25 cellular contexts compared by ENCODE assay signal in genomic region chr14:67495827-67496226, GRCh38.
"Had no signal": no experiment of that assay in that cellular context is flagged by ENCODE, and none has a peak within 500 bp of the region (broad histone marks: within the 10 kb centered on the region; RNA-seq: fewer than 3 reads in every experiment).

No MANE protein-coding gene starts in this region.

- H3K27ac ChIP-seq: HL-60, SJSA1, SK-N-MC had no signal

- DNase-seq: Karpas-422, KG1, MG63, NCI-H1092, NCI-H1105 treated with DMSO at 0.1 percent for 48 hours, NCI-H1417 treated with DMSO at 0.1 percent for 48 hours, NCI-H146, NCI-H1694 treated with DMSO at 0.1 percent for 48 hours, NCI-H1930, NCI-H2081, NCI-H2107, NCI-H2171, NCI-H226, NCI-H446, NCI-H510A, NCI-H524 treated with DMSO at 0.1 percent for 48 hours, NCI-H69, NCI-H774, Right ventricle myocardium superior, RPMI8226, SIG-M5 had no signal

- H3K27me3 ChIP-seq: MG63, SJSA1 had no signal

- H3K4me1 ChIP-seq: SJSA1 had no signal

- H3K9me3 ChIP-seq: MG63, SJSA1 had no signal

- H3K4me3 ChIP-seq: MG63, SJSA1, SK-N-MC had no signal

- FAIRE-seq: RCC 7860 had no signal

- H3K36me3 ChIP-seq: MG63, SJSA1 had no signal
